ENCODE assay signal across 22 cellular contexts in the genomic region with DNA sequence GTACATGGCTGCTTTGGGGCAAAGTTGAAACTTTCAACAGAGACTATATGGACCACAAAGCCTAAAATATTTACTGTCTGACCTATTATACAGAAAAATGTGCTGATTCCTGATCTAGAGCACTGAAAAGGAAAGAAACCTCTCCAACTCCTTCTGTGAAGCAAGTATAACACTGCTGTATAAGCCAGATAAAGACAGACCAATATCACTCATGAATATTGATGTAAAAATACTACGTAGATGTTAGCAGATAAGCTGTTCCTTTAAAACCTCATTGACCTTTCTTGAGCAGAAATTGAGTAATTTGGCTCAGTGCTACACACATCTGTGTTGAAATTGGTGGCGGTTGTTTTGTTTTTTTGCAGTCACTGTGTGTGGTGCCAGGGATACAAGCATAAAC.
"Had no signal": no experiment of that assay in that cellular context is flagged by ENCODE, and none has a peak within 500 bp of the region (broad histone marks: within the 10 kb centered on the region; RNA-seq: fewer than 3 reads in every experiment).

No MANE protein-coding gene starts in this region.

- H3K36me3 Mint-ChIP-seq: activated CD4-positive, alpha-beta memory T cell treated with anti-CD3 and anti-CD28 coated beads for 36 hours; activated CD8-positive, alpha-beta memory T cell treated with anti-CD3 and anti-CD28 coated beads, Interleukin-2, amount 10 ng/mL, durations not matched to agents 7 days and 5 days; natural killer cell treated with Interleukin-12 subunit alpha and Interleukin-12 subunit beta and Interleukin-15 and Interleukin-18, amount 100 ng/mL, for 72 hours had no signal

- H3K4me3 Mint-ChIP-seq: activated CD4-positive, alpha-beta memory T cell treated with anti-CD3 and anti-CD28 coated beads for 36 hours; activated CD8-positive, alpha-beta memory T cell treated with anti-CD3 and anti-CD28 coated beads, Interleukin-2, amount 10 ng/mL, durations not matched to agents 7 days and 5 days; natural killer cell treated with Interleukin-12 subunit alpha and Interleukin-12 subunit beta and Interleukin-15 and Interleukin-18, amount 100 ng/mL, for 72 hours had no signal

- H3K27ac Mint-ChIP-seq: activated CD4-positive, alpha-beta memory T cell treated with anti-CD3 and anti-CD28 coated beads for 36 hours; activated CD8-positive, alpha-beta memory T cell treated with anti-CD3 and anti-CD28 coated beads, Interleukin-2, amount 10 ng/mL, durations not matched to agents 7 days and 5 days; natural killer cell treated with Interleukin-12 subunit alpha and Interleukin-12 subunit beta and Interleukin-15 and Interleukin-18, amount 100 ng/mL, for 72 hours had no signal

- H3K27ac ChIP-seq: adrenal gland, epithelial cell of prostate, right atrium auricular region, skin epidermis, transverse colon, vagina had no signal

- H3K9me3 ChIP-seq: adrenal gland, right atrium auricular region, transverse colon, vagina had no signal

- H3K9me3 Mint-ChIP-seq: activated CD4-positive, alpha-beta memory T cell treated with anti-CD3 and anti-CD28 coated beads for 36 hours; natural killer cell treated with Interleukin-12 subunit alpha and Interleukin-12 subunit beta and Interleukin-15 and Interleukin-18, amount 100 ng/mL, for 72 hours had no signal

- DNase-seq: activated CD4-positive, alpha-beta memory T cell treated with anti-CD3 and anti-CD28 coated beads for 36 hours; activated CD4-positive, alpha-beta T cell treated with anti-CD3 and anti-CD28 coated beads for 1 hour; activated CD8-positive, alpha-beta memory T cell treated with anti-CD3 and anti-CD28 coated beads, Interleukin-2, amount 10 ng/mL, durations not matched to agents 7 days and 5 days; activated naive CD4-positive, alpha-beta T cell treated with anti-CD3 and anti-CD28 coated beads, Interleukin-2, amount 50 U/mL, for 16 hours; activated T-cell treated with anti-CD3 and anti-CD28 coated beads, Interleukin-2, amount 50 U/mL, for 1 hour; adrenal gland; foreskin fibroblast; hippocampal formation; kidney; left ventricle myocardium superior; mesendoderm; stimulated activated CD4-positive, alpha-beta T cell treated with anti-CD3 and anti-CD28 coated beads, Interleukin-15, amount 100 ng/mL, for 24 hours; stimulated activated CD4-positive, alpha-beta T cell treated with anti-CD3 and anti-CD28 coated beads, Interleukin-4, amount 100 ng/mL, for 1 hour; stimulated activated naive CD4-positive, alpha-beta T cell treated with Interleukin-2 at 50 U/mL for 16 hours; substantia nigra; T-helper 9 cell; transverse colon had no signal

- H3K36me3 ChIP-seq: adrenal gland, right atrium auricular region, transverse colon, vagina had no signal

- ATAC-seq: activated CD8-positive, alpha-beta memory T cell treated with anti-CD3 and anti-CD28 coated beads, Interleukin-2, amount 10 ng/mL, durations not matched to agents 7 days and 5 days; left ventricle myocardium superior; natural killer cell treated with Interleukin-12 subunit alpha and Interleukin-12 subunit beta and Interleukin-15 and Interleukin-18, amount 100 ng/mL, for 72 hours had no signal

- H3K27me3 ChIP-seq: adrenal gland, right atrium auricular region, transverse colon, vagina had no signal

- H3K4me1 ChIP-seq: adrenal gland, right atrium auricular region, transverse colon, vagina had no signal

- H3K27me3 Mint-ChIP-seq: activated CD8-positive, alpha-beta memory T cell treated with anti-CD3 and anti-CD28 coated beads, Interleukin-2, amount 10 ng/mL, durations not matched to agents 7 days and 5 days had no signal

- H3K4me1 Mint-ChIP-seq: activated CD8-positive, alpha-beta memory T cell treated with anti-CD3 and anti-CD28 coated beads, Interleukin-2, amount 10 ng/mL, durations not matched to agents 7 days and 5 days had no signal

- H3K4me3 ChIP-seq: adrenal gland, right atrium auricular region, skin epidermis, transverse colon, vagina had no signal
